Comparison of ENCODE assay signal across 8 cellular contexts in genomic region chr1:222653178-222653827, GRCh38. TPM values are rescaled to one million over a fixed set of nuclear protein-coding genes. Genes with fewer than 3 reads are reported as not detected.
A peak's percentile ranks its signal among the peaks of the same experiment; 100 is the strongest.
DNase-seq lines count a peak whose midpoint lies in the region; ATAC-seq, FAIRE-seq and TF ChIP-seq lines count a peak whose summit lies in the region.

No MANE protein-coding gene starts in this region.

- peak overlapping the region; percentile 86 for H3K27ac Mint-ChIP-seq in activated T-cell treated with anti-CD3 and anti-CD28 coated beads, Interleukin-2, amount 50 U/mL, for 72 hours

- ATAC-seq in GM19438 (IDR thresholded peaks at IDR 0.05; ENCODE audit: low read depth, unreplicated experiment) (peak; percentile 68), HG03097 (IDR thresholded peaks at IDR 0.05; ENCODE audit: low FRiP score, unreplicated experiment) (peak; percentile 56)
- ATAC-seq in activated T-cell treated with anti-CD3 and anti-CD28 coated beads, Interleukin-2, amount 50 U/mL, for 72 hours (replicated peaks in 1 of 2): peak; percentile 88 to 91

- peak; percentile 3 for DNase-seq in GM12891 (ENCODE audit: insufficient read length, low spot score)
- peak; percentile 47 to 49 for DNase-seq in activated T-cell treated with anti-CD3 and anti-CD28 coated beads, Interleukin-2, amount 50 U/mL, for 72 hours
- DNase-seq in cardiac septum (ENCODE audit: low spot score): no peak
- DNase-seq in OCI-M1 (lab: John Stamatoyannopoulos, UW): no peak
- DNase-seq in frontal cortex (ENCODE audit: low spot score in 2 of 2): no peak
- DNase-seq in HCEC 1CT: no peak

- peaks cover 29 to 57% of the 10 kb centered on the region in 2 donors for H3K36me3 Mint-ChIP-seq in activated T-cell treated with anti-CD3 and anti-CD28 coated beads, Interleukin-2, amount 50 U/mL, for 72 hours (ENCODE audit: insufficient read depth in 2 of 2)

- no peaks in the 10 kb centered on the region for H3K27me3 Mint-ChIP-seq in activated T-cell treated with anti-CD3 and anti-CD28 coated beads, Interleukin-2, amount 50 U/mL, for 72 hours (ENCODE audit: low read depth)

- H3K9me3 Mint-ChIP-seq in activated T-cell treated with anti-CD3 and anti-CD28 coated beads, Interleukin-2, amount 50 U/mL, for 72 hours: no peaks in the 10 kb centered on the region

- H3K4me3 Mint-ChIP-seq in activated T-cell treated with anti-CD3 and anti-CD28 coated beads, Interleukin-2, amount 50 U/mL, for 72 hours: peak overlapping the region; percentile 55 to 64

- peaks cover 66% of the 10 kb centered on the region for H3K4me1 Mint-ChIP-seq in activated T-cell treated with anti-CD3 and anti-CD28 coated beads, Interleukin-2, amount 50 U/mL, for 72 hours (ENCODE audit: low read depth)

- TF ChIP-seq POLR2A in GM12891 (IDR thresholded peaks at IDR 0.05; ENCODE audit: low read depth, low read length): no peak

- FAIRE-seq in GM12891 (lab: Jason Lieb, UNC) (peak; percentile 94), frontal cortex (lab: Jason Lieb, UNC) (no peak)

- intact Hi-C loops in cardiac septum (cut with DNase I): no loop called here

TF ChIP-seq in GM12891, 5 proteins besides CTCF, POLR2A, EP300 and RAD21:
- TF ChIP-seq SPI1 (IDR thresholded peaks at IDR 0.05; ENCODE audit: low read depth, low read length) (peak; percentile 88), PAX5 (IDR thresholded peaks at IDR 0.05; ENCODE audit: insufficient read depth, low read length, severe bottlenecking) (no peak)

RNA-seq across cellular contexts. Expression of gene MIA3, which starts 35.4 kb away (rescaled TPM):
- polyA plus RNA-seq in GM12891 (2012; ENCODE audit: low read depth, missing spikeins): 21.1 TPM
- total RNA-seq in activated T-cell treated with anti-CD3 and anti-CD28 coated beads, Interleukin-2, amount 50 U/mL, for 72 hours: 10 to 100 TPM; 52.2 to 61.5 TPM
- total RNA-seq in cardiac septum (42.3 TPM), frontal cortex (46.5 TPM)

RNA-seq across cellular contexts. Expression of gene AIDA, which starts 59.0 kb away (rescaled TPM):
- polyA plus RNA-seq in GM12891 (2012; ENCODE audit: low read depth, missing spikeins): 17.2 TPM
- 10 to 100 TPM; 49.5 to 57.1 TPM for total RNA-seq in activated T-cell treated with anti-CD3 and anti-CD28 coated beads, Interleukin-2, amount 50 U/mL, for 72 hours
- total RNA-seq in cardiac septum (50.5 TPM), frontal cortex (25.7 TPM)

RNA-seq across cellular contexts. Expression of gene BROX, which starts 59.1 kb away (rescaled TPM):
- polyA plus RNA-seq in GM12891 (2012; ENCODE audit: low read depth, missing spikeins): 5.1 TPM
- 10 to 100 TPM; 42.8 to 45.4 TPM for total RNA-seq in activated T-cell treated with anti-CD3 and anti-CD28 coated beads, Interleukin-2, amount 50 U/mL, for 72 hours
- total RNA-seq in cardiac septum: 33.0 TPM
- total RNA-seq in frontal cortex: 66.0 TPM

Comparison
In these comparisons a context has a peak if more than half of its experiments do, and no peak if none do; other contexts are left out.
1. DNase-seq: peak in GM12891 (single experiment) and activated T-cell treated with anti-CD3 and anti-CD28 coated beads, Interleukin-2, amount 50 U/mL, for 72 hours (2 of 2); none in cardiac septum (single experiment), OCI-M1 (single experiment), frontal cortex (0 of 2) and HCEC 1CT (single experiment).
2. Peak in every context shown above with its lines, with median percentiles within 50 percentile points of each other: ATAC-seq.